In the genomic region with DNA sequence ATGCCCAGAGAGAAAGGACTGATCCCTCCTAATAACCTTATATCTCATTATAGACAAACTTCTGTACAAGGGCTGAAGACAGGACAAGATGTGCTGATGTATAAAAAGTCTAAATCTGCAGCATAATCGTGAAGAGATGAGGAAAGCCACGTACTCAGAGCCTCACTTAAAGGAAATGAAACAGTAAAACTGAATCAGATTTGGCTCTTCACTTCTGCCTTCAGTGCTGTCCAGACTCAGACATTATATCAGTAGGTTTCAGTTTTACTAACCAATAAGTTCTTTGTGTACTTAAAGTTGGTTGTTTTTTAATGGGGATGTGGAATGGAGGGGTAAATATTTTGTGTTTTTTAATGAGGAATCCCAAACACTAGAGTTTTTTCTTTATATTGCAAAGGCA, we compare ENCODE assay signal across 1 cellular context.
TF ChIP-seq lines count a peak whose summit lies in the region.

No MANE protein-coding gene starts in this region.

TF ChIP-seq in GM12878, 131 proteins besides CTCF, POLR2A, EP300 and RAD21 (continued from another document and continues in another):
- TF ChIP-seq IKZF2 (IDR thresholded peaks at IDR 0.05) = peak; percentile 73 to 79; a peak in 2 of 4 replicates
- TF ChIP-seq, protein P1, sequence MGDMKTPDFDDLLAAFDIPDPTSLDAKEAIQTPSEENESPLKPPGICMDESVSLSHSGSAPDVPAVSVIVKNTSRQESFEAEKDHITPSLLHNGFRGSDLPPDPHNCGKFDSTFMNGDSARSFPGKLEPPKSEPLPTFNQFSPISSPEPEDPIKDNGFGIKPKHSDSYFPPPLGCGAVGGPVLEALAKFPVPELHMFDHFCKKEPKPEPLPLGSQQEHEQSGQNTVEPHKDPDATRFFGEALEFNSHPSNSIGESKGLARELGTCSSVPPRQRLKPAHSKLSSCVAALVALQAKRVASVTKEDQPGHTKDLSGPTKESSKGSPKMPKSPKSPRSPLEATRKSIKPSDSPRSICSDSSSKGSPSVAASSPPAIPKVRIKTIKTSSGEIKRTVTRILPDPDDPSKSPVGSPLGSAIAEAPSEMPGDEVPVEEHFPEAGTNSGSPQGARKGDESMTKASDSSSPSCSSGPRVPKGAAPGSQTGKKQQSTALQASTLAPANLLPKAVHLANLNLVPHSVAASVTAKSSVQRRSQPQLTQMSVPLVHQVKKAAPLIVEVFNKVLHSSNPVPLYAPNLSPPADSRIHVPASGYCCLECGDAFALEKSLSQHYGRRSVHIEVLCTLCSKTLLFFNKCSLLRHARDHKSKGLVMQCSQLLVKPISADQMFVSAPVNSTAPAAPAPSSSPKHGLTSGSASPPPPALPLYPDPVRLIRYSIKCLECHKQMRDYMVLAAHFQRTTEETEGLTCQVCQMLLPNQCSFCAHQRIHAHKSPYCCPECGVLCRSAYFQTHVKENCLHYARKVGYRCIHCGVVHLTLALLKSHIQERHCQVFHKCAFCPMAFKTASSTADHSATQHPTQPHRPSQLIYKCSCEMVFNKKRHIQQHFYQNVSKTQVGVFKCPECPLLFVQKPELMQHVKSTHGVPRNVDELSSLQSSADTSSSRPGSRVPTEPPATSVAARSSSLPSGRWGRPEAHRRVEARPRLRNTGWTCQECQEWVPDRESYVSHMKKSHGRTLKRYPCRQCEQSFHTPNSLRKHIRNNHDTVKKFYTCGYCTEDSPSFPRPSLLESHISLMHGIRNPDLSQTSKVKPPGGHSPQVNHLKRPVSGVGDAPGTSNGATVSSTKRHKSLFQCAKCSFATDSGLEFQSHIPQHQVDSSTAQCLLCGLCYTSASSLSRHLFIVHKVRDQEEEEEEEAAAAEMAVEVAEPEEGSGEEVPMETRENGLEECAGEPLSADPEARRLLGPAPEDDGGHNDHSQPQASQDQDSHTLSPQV (IDR thresholded peaks at IDR 0.05) = peak; percentile 90; the same call in 1 of the 2 replicates
- no peak for TF ChIP-seq GABPA (IDR thresholded peaks at IDR 0.05; ENCODE audit: low read depth)
- 0 out of 2 replicates have a peak, but pooled peaks have one; percentile 36 for TF ChIP-seq CREB1 (IDR thresholded peaks at IDR 0.05; ENCODE audit: low read depth)
- TF ChIP-seq BMI1 (IDR thresholded peaks at IDR 0.05; ENCODE audit: borderline replicate concordance) = peak; percentile 66
- TF ChIP-seq, protein P2, sequence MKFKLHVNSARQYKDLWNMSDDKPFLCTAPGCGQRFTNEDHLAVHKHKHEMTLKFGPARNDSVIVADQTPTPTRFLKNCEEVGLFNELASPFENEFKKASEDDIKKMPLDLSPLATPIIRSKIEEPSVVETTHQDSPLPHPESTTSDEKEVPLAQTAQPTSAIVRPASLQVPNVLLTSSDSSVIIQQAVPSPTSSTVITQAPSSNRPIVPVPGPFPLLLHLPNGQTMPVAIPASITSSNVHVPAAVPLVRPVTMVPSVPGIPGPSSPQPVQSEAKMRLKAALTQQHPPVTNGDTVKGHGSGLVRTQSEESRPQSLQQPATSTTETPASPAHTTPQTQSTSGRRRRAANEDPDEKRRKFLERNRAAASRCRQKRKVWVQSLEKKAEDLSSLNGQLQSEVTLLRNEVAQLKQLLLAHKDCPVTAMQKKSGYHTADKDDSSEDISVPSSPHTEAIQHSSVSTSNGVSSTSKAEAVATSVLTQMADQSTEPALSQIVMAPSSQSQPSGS (IDR thresholded peaks at IDR 0.05; ENCODE audit: low read length) = peak; percentile 78
- peak; percentile 82 for TF ChIP-seq CREM (IDR thresholded peaks at IDR 0.05; ENCODE audit: low read depth)
- no peak for TF ChIP-seq HDGF (IDR thresholded peaks at IDR 0.05)
- TF ChIP-seq, protein P3, sequence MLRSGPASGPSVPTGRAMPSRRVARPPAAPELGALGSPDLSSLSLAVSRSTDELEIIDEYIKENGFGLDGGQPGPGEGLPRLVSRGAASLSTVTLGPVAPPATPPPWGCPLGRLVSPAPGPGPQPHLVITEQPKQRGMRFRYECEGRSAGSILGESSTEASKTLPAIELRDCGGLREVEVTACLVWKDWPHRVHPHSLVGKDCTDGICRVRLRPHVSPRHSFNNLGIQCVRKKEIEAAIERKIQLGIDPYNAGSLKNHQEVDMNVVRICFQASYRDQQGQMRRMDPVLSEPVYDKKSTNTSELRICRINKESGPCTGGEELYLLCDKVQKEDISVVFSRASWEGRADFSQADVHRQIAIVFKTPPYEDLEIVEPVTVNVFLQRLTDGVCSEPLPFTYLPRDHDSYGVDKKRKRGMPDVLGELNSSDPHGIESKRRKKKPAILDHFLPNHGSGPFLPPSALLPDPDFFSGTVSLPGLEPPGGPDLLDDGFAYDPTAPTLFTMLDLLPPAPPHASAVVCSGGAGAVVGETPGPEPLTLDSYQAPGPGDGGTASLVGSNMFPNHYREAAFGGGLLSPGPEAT (IDR thresholded peaks at IDR 0.05; ENCODE audit: low read depth) = 0 out of 2 replicates have a peak, but pooled peaks have one; percentile 39
- TF ChIP-seq TARDBP (IDR thresholded peaks at IDR 0.05; ENCODE audit: borderline replicate concordance) = no peak
- TF ChIP-seq FOXM1 (IDR thresholded peaks at IDR 0.05; ENCODE audit: low read depth, low read length) = peak; percentile 57; the same call in 1 of the 2 replicates
- 0 out of 2 replicates have a peak, but pooled peaks have one; percentile 15 for TF ChIP-seq TCF3 (IDR thresholded peaks at IDR 0.05; ENCODE audit: borderline replicate concordance, insufficient read depth, low read depth, low read length)
- peak; percentile 92 for TF ChIP-seq IRF4 (IDR thresholded peaks at IDR 0.05; ENCODE audit: low read depth, low read length)
- TF ChIP-seq FOS (IDR thresholded peaks at IDR 0.05; ENCODE audit: borderline replicate concordance, extremely low read depth, insufficient read length) = no peak
- TF ChIP-seq, protein P4, sequence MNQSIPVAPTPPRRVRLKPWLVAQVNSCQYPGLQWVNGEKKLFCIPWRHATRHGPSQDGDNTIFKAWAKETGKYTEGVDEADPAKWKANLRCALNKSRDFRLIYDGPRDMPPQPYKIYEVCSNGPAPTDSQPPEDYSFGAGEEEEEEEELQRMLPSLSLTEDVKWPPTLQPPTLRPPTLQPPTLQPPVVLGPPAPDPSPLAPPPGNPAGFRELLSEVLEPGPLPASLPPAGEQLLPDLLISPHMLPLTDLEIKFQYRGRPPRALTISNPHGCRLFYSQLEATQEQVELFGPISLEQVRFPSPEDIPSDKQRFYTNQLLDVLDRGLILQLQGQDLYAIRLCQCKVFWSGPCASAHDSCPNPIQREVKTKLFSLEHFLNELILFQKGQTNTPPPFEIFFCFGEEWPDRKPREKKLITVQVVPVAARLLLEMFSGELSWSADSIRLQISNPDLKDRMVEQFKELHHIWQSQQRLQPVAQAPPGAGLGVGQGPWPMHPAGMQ (IDR thresholded peaks at IDR 0.05; ENCODE audit: borderline replicate concordance) = no peak
- TF ChIP-seq POLR2AphosphoS5 (IDR thresholded peaks at IDR 0.05; ENCODE audit: low read length) = peak; percentile 76
- TF ChIP-seq CBX3 (IDR thresholded peaks at IDR 0.05; ENCODE audit: borderline replicate concordance, low read depth) = no peak
- peak; percentile 48; the same call in 1 of the 3 replicates for TF ChIP-seq POU2F2 (IDR thresholded peaks at IDR 0.05; ENCODE audit: borderline replicate concordance, low read depth, low read length)
- TF ChIP-seq, protein P5, sequence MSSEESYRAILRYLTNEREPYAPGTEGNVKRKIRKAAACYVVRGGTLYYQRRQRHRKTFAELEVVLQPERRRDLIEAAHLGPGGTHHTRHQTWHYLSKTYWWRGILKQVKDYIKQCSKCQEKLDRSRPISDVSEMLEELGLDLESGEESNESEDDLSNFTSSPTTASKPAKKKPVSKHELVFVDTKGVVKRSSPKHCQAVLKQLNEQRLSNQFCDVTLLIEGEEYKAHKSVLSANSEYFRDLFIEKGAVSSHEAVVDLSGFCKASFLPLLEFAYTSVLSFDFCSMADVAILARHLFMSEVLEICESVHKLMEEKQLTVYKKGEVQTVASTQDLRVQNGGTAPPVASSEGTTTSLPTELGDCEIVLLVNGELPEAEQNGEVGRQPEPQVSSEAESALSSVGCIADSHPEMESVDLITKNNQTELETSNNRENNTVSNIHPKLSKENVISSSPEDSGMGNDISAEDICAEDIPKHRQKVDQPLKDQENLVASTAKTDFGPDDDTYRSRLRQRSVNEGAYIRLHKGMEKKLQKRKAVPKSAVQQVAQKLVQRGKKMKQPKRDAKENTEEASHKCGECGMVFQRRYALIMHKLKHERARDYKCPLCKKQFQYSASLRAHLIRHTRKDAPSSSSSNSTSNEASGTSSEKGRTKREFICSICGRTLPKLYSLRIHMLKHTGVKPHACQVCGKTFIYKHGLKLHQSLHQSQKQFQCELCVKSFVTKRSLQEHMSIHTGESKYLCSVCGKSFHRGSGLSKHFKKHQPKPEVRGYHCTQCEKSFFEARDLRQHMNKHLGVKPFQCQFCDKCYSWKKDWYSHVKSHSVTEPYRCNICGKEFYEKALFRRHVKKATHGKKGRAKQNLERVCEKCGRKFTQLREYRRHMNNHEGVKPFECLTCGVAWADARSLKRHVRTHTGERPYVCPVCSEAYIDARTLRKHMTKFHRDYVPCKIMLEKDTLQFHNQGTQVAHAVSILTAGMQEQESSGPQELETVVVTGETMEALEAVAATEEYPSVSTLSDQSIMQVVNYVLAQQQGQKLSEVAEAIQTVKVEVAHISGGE (CRISPR knock-in tag; IDR thresholded peaks at IDR 0.05) = no peak
- TF ChIP-seq YBX1 (IDR thresholded peaks at IDR 0.05) = no peak
- no peak for TF ChIP-seq SREBF1 (IDR thresholded peaks at IDR 0.05; ENCODE audit: low read length)
- TF ChIP-seq, protein P6, sequence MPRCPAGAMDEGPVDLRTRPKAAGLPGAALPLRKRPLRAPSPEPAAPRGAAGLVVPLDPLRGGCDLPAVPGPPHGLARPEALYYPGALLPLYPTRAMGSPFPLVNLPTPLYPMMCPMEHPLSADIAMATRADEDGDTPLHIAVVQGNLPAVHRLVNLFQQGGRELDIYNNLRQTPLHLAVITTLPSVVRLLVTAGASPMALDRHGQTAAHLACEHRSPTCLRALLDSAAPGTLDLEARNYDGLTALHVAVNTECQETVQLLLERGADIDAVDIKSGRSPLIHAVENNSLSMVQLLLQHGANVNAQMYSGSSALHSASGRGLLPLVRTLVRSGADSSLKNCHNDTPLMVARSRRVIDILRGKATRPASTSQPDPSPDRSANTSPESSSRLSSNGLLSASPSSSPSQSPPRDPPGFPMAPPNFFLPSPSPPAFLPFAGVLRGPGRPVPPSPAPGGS (IDR thresholded peaks at IDR 0.05; ENCODE audit: borderline replicate concordance, insufficient read depth, low read depth, low read length, poor library complexity, severe bottlenecking) = no peak
- TF ChIP-seq MEF2B (IDR thresholded peaks at IDR 0.05; ENCODE audit: partially characterized antibody, poor library complexity, severe bottlenecking) = peak; percentile 33
- TF ChIP-seq DPF2 (IDR thresholded peaks at IDR 0.05) = peak; percentile 82
- TF ChIP-seq JUND (IDR thresholded peaks at IDR 0.05; ENCODE audit: low read depth, low read length) = no peak
- TF ChIP-seq TAF1 (IDR thresholded peaks at IDR 0.05; ENCODE audit: borderline replicate concordance, low read depth, low read length) = 0 out of 2 replicates have a peak, but pooled peaks have one; percentile 51
- TF ChIP-seq ZNF207 (IDR thresholded peaks at IDR 0.05; ENCODE audit: borderline replicate concordance) = no peak
- TF ChIP-seq GATAD2B (conservative IDR thresholded peaks at IDR 0.05; ENCODE audit: low read depth) = peak; percentile 67
- peak; percentile 92 for TF ChIP-seq JUNB (IDR thresholded peaks at IDR 0.05)
- TF ChIP-seq BCL11A (IDR thresholded peaks at IDR 0.05; ENCODE audit: low read depth, low read length) = peak; percentile 81
- no peak for TF ChIP-seq HDAC2 (IDR thresholded peaks at IDR 0.05)
- peak; percentile 84; the same call in 1 of the 2 replicates for TF ChIP-seq STAT3 (IDR thresholded peaks at IDR 0.05; ENCODE audit: low read depth, low read length)
- TF ChIP-seq CBX5 (IDR thresholded peaks at IDR 0.05; ENCODE audit: low read depth) = no peak
- TF ChIP-seq MTA2 (IDR thresholded peaks at IDR 0.05; ENCODE audit: low read depth) = peak; percentile 82; the same call in 1 of the 2 replicates
- TF ChIP-seq, protein P7, sequence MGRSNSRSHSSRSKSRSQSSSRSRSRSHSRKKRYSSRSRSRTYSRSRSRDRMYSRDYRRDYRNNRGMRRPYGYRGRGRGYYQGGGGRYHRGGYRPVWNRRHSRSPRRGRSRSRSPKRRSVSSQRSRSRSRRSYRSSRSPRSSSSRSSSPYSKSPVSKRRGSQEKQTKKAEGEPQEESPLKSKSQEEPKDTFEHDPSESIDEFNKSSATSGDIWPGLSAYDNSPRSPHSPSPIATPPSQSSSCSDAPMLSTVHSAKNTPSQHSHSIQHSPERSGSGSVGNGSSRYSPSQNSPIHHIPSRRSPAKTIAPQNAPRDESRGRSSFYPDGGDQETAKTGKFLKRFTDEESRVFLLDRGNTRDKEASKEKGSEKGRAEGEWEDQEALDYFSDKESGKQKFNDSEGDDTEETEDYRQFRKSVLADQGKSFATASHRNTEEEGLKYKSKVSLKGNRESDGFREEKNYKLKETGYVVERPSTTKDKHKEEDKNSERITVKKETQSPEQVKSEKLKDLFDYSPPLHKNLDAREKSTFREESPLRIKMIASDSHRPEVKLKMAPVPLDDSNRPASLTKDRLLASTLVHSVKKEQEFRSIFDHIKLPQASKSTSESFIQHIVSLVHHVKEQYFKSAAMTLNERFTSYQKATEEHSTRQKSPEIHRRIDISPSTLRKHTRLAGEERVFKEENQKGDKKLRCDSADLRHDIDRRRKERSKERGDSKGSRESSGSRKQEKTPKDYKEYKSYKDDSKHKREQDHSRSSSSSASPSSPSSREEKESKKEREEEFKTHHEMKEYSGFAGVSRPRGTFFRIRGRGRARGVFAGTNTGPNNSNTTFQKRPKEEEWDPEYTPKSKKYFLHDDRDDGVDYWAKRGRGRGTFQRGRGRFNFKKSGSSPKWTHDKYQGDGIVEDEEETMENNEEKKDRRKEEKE (IDR thresholded peaks at IDR 0.05) = no peak
- TF ChIP-seq CEBPB (IDR thresholded peaks at IDR 0.05; ENCODE audit: borderline replicate concordance in 1 of 2, low read depth in 2 of 2, low read length in 2 of 2) = 0 out of 4 replicates have a peak, but pooled peaks of 1 of the 2 experiments have one; percentile 29
- TF ChIP-seq, protein P8, sequence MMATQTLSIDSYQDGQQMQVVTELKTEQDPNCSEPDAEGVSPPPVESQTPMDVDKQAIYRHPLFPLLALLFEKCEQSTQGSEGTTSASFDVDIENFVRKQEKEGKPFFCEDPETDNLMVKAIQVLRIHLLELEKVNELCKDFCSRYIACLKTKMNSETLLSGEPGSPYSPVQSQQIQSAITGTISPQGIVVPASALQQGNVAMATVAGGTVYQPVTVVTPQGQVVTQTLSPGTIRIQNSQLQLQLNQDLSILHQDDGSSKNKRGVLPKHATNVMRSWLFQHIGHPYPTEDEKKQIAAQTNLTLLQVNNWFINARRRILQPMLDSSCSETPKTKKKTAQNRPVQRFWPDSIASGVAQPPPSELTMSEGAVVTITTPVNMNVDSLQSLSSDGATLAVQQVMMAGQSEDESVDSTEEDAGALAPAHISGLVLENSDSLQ (IDR thresholded peaks at IDR 0.05) = peak; percentile 8; the same call in 1 of the 2 replicates
- TF ChIP-seq, protein P9, sequence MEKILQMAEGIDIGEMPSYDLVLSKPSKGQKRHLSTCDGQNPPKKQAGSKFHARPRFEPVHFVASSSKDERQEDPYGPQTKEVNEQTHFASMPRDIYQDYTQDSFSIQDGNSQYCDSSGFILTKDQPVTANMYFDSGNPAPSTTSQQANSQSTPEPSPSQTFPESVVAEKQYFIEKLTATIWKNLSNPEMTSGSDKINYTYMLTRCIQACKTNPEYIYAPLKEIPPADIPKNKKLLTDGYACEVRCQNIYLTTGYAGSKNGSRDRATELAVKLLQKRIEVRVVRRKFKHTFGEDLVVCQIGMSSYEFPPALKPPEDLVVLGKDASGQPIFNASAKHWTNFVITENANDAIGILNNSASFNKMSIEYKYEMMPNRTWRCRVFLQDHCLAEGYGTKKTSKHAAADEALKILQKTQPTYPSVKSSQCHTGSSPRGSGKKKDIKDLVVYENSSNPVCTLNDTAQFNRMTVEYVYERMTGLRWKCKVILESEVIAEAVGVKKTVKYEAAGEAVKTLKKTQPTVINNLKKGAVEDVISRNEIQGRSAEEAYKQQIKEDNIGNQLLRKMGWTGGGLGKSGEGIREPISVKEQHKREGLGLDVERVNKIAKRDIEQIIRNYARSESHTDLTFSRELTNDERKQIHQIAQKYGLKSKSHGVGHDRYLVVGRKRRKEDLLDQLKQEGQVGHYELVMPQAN (conservative IDR thresholded peaks at IDR 0.05) = no peak
